17 cellular contexts compared by ENCODE assay signal in genomic region chr6:34066284-34066571, GRCh38.
"Had no signal": no experiment of that assay in that cellular context is flagged by ENCODE, and none has a peak within 500 bp of the region (broad histone marks: within the 10 kb centered on the region; RNA-seq: fewer than 3 reads in every experiment).

No MANE protein-coding gene starts in this region.

- H3K27ac ChIP-seq: brain microvascular endothelial cell, cardiac muscle cell, PC-9 had no signal

- H2AFZ ChIP-seq: PC-9 had no signal

- H3K36me3 ChIP-seq: brain microvascular endothelial cell, cardiac muscle cell, MG63 had no signal

- DNase-seq: activated CD4-positive, alpha-beta memory T cell treated with anti-CD3 and anti-CD28 coated beads for 36 hours; activated CD4-positive, alpha-beta T cell treated with anti-CD3 and anti-CD28 coated beads for 36 hours; activated CD4-positive, alpha-beta T cell treated with anti-CD3 and anti-CD28 coated beads, Interleukin-2, amount 50 U/mL, for 1 hour; activated CD8-positive, alpha-beta memory T cell treated with anti-CD3 and anti-CD28 coated beads, Interleukin-2, amount 50 U/mL, for 4 hours; activated gamma-delta T cell treated with Interleukin-2 at 50 U/mL for 16 hours; activated naive CD4-positive, alpha-beta T cell treated with anti-CD3 and anti-CD28 coated beads for 36 hours; activated naive CD8-positive, alpha-beta T cell treated with anti-CD3 and anti-CD28 coated beads, Interleukin-2, amount 50 U/mL, for 24 hours; activated T-cell treated with anti-CD3 and anti-CD28 coated beads for 4 hours; activated T-cell treated with anti-CD3 and anti-CD28 coated beads, Interleukin-2, amount 50 U/mL, for 4 hours; brain microvascular endothelial cell; MV-4-11; NCI-H2107; NCI-H748 treated with DMSO at 0.1 percent for 48 hours; NK-92 treated with Interleukin-12 subunit alpha and Interleukin-12 subunit beta, amount 100 ng/mL, for 24 hours; PC-9 had no signal

- H3K4me2 ChIP-seq: PC-9 had no signal

- H3K9me3 ChIP-seq: MG63 had no signal

- H3K27me3 ChIP-seq: cardiac muscle cell, MG63 had no signal

- H3K4me3 ChIP-seq: cardiac muscle cell, MG63, PC-9 had no signal
